ENCODE assay signal across 9 cellular contexts in the genomic region with DNA sequence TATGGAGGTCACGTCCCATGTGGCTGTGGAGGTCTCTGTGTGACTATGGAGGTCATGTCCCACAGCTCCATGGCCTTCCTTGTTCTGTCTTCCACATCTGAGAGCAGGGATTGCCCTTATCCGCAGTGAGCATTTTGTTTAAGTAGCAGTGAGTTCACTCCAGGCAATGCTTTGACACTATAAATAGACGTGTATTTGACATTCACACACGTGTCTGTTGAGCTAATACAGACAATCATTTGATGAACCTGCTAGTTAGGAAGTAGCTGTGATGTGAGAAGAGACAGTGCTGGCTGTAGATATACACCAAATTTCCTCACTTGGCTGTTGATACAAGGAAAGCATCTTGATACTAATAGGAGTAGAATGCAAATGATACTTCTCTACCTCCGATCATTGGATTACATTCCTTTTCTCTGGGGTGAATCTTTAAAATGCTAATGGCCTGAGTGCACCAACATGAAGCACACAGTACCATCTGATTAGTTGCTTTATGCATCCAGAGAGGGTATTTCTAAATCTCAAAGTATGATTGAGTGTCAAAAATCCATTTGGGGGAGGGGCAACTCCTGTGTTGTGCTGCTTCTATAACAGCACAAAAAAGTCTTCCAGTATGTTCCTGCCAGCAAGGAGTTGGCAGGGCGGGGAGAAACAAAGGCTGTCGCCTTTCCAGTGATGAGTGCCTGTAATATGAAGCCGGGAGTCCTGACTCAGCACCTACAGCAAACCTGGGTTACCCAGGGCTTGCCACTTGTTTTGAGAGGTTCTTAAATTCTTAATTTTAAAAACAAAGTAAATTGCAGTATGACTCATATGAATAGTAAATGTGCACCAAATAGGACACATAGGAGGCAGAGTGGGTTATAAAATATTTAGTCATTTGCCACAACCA. TPM values are rescaled to one million over a fixed set of nuclear protein-coding genes. Genes with fewer than 3 reads are reported as not detected.
A peak's percentile ranks its signal among the peaks of the same experiment; 100 is the strongest.
DNase-seq lines count a peak whose midpoint lies in the region; ATAC-seq and TF ChIP-seq lines count a peak whose summit lies in the region.
"Had no signal": no experiment of that assay in that cellular context is flagged by ENCODE, and none has a peak within 500 bp of the region (broad histone marks: within the 10 kb centered on the region; RNA-seq: fewer than 3 reads in every experiment).

No MANE protein-coding gene starts in this region.

- no peak; the same call in 1 of the 2 replicates for TF ChIP-seq CTCF in PC-9 (conservative IDR thresholded peaks at IDR 0.05)
- TF ChIP-seq CTCF in fibroblast of villous mesenchyme (IDR thresholded peaks at IDR 0.05; ENCODE audit: insufficient read depth, low read depth, low read length): no peak
- no peak for TF ChIP-seq CTCF in psoas muscle (IDR thresholded peaks at IDR 0.05)
- no peak for TF ChIP-seq CTCF in uterus (IDR thresholded peaks at IDR 0.05)

- H3K36me3 Mint-ChIP-seq in activated T-cell treated with anti-CD3 and anti-CD28 coated beads, Interleukin-2, amount 50 U/mL, for 4 hours (ENCODE audit: insufficient read depth): peaks cover 29% of the 10 kb centered on the region
- H3K36me3 Mint-ChIP-seq in activated T-cell treated with anti-CD3 and anti-CD28 coated beads, Interleukin-2, amount 50 U/mL, for 24 hours (ENCODE audit: low read depth): peaks cover 62% of the 10 kb centered on the region

- no peaks in the 10 kb centered on the region for H3K27me3 Mint-ChIP-seq in activated T-cell treated with anti-CD3 and anti-CD28 coated beads, Interleukin-2, amount 50 U/mL, for 4 hours (ENCODE audit: low read depth)
- no peaks in the 10 kb centered on the region for H3K27me3 Mint-ChIP-seq in activated T-cell treated with anti-CD3 and anti-CD28 coated beads, Interleukin-2, amount 50 U/mL, for 24 hours

- 18 to 24% (median 19%) methylated on average over 8 of the region's 8 CpGs for WGBS in psoas muscle, 3 donors

- no peaks in the 10 kb centered on the region for H3K9me3 Mint-ChIP-seq in activated T-cell treated with anti-CD3 and anti-CD28 coated beads, Interleukin-2, amount 50 U/mL, for 4 hours
- H3K9me3 Mint-ChIP-seq in activated T-cell treated with anti-CD3 and anti-CD28 coated beads, Interleukin-2, amount 50 U/mL, for 24 hours: no peaks in the 10 kb centered on the region

- H3K9me3 ChIP-seq in PC-9 (ENCODE audit: insufficient read depth, low read depth) (no peaks in the 10 kb centered on the region), psoas muscle (no peaks in the 10 kb centered on the region), uterus (no peaks in the 10 kb centered on the region)
- H3K9me3 ChIP-seq: neutrophil had no signal

- H3K36me3 ChIP-seq in PC-9 (ENCODE audit: low read depth) (peaks cover 34% of the 10 kb centered on the region; the same call in 1 of the 2 replicates), psoas muscle (ENCODE audit: insufficient read depth in 1 of 2, low read depth in 1 of 2) (peaks cover 0 to 35% of the 10 kb centered on the region in 2 donors), uterus (no peaks in the 10 kb centered on the region)

- H3K4me3 ChIP-seq in PC-9 (no peak overlapping the region; the same call in 1 of the 2 replicates), fibroblast of villous mesenchyme (ENCODE audit: low read depth, low read length) (no peak overlapping the region), psoas muscle (peak overlapping the region; percentile 33), uterus (no peak overlapping the region)

- no peak for DNase-seq in activated T-cell treated with anti-CD3 and anti-CD28 coated beads, Interleukin-2, amount 50 U/mL, for 4 hours
- no peak for DNase-seq in activated T-cell treated with anti-CD3 and anti-CD28 coated beads, Interleukin-2, amount 50 U/mL, for 24 hours
- DNase-seq in PC-9 (peak; percentile 73 to 89), fibroblast of villous mesenchyme (ENCODE audit: low read depth) (peak; percentile 61), psoas muscle (peak; percentile 45 to 81), uterus (no peak)
- no peak for DNase-seq in effector CD4-positive, alpha-beta T cell

- peak; percentile 31 to 36 for ATAC-seq in activated T-cell treated with anti-CD3 and anti-CD28 coated beads, Interleukin-2, amount 50 U/mL, for 4 hours
- ATAC-seq in psoas muscle (peak; percentile 87 to 92 (median 90)), GM19324 (IDR thresholded peaks at IDR 0.05; ENCODE audit: low FRiP score, unreplicated experiment) (no peak)

- POLR2A ChIA-PET in PC-9 (lab: Charles Lee; ENCODE audit: unreplicated experiment): no interaction called here

- H4K20me1 ChIP-seq in PC-9 (ENCODE audit: insufficient read depth): peaks cover 66% of the 10 kb centered on the region

- H3K27ac Mint-ChIP-seq in activated T-cell treated with anti-CD3 and anti-CD28 coated beads, Interleukin-2, amount 50 U/mL, for 24 hours: no peak overlapping the region

- H3K4me1 ChIP-seq in PC-9 (replicated peaks; ENCODE audit: insufficient read depth): peaks cover 42% of the 10 kb centered on the region
- peaks cover 80% of the 10 kb centered on the region for H3K4me1 ChIP-seq in psoas muscle
- peaks cover 0 to 11% of the 10 kb centered on the region in 2 donors for H3K4me1 ChIP-seq in uterus

- peaks cover 26% of the 10 kb centered on the region for H3K4me1 Mint-ChIP-seq in activated T-cell treated with anti-CD3 and anti-CD28 coated beads, Interleukin-2, amount 50 U/mL, for 4 hours (ENCODE audit: low read depth)
- peaks cover 17% of the 10 kb centered on the region for H3K4me1 Mint-ChIP-seq in activated T-cell treated with anti-CD3 and anti-CD28 coated beads, Interleukin-2, amount 50 U/mL, for 24 hours (ENCODE audit: low read depth)

- peaks cover 27% of the 10 kb centered on the region; the same call in 1 of the 2 replicates for H3F3A ChIP-seq in PC-9 (ENCODE audit: insufficient read depth, low read depth)

- BruUV-seq in PC-9 (replicated peaks; lab: Mats Ljungman, UMichigan): no TSS peak

- H3K27ac ChIP-seq in PC-9 (peak overlapping the region; percentile 76), psoas muscle (peak overlapping the region; percentile 77), uterus (no peak overlapping the region)
- H3K27ac ChIP-seq: neutrophil had no signal

- CTCF ChIA-PET in PC-9 (lab: Charles Lee): no interaction called here

- peaks cover 98% of the 10 kb centered on the region for H3K79me2 ChIP-seq in PC-9 (ENCODE audit: low read depth)

- no peaks in the 10 kb centered on the region for H3K27me3 ChIP-seq in PC-9 (ENCODE audit: insufficient read depth, low read depth)
- no peaks in the 10 kb centered on the region for H3K27me3 ChIP-seq in psoas muscle (ENCODE audit: insufficient read depth in 3 of 3, low read length in 2 of 3)
- no peaks in the 10 kb centered on the region for H3K27me3 ChIP-seq in uterus
- H3K27me3 ChIP-seq: neutrophil had no signal

- intact Hi-C loops in PC-9 (cut with micrococcal nuclease; ENCODE audit: unreplicated experiment): loop anchor here (5.0 kb wide), 1 partner anchor 179 kb away; no protein-coding TSS in a partner anchor
- intact Hi-C loops in psoas muscle (cut with DNase I): no loop called here
- intact Hi-C loops in uterus (cut with DNase I; ENCODE audit: low total_unique reads): no loop called here

- H3K4me2 ChIP-seq in PC-9: peak overlapping the region; percentile 58

- no peaks in the 10 kb centered on the region for H3K9me2 ChIP-seq in PC-9 (ENCODE audit: insufficient read depth)

- H3K4me3 Mint-ChIP-seq in activated T-cell treated with anti-CD3 and anti-CD28 coated beads, Interleukin-2, amount 50 U/mL, for 4 hours: no peak overlapping the region
- H3K4me3 Mint-ChIP-seq in activated T-cell treated with anti-CD3 and anti-CD28 coated beads, Interleukin-2, amount 50 U/mL, for 24 hours: no peak overlapping the region

- TF ChIP-seq POLR2A in uterus (IDR thresholded peaks at IDR 0.05): no peak

- H2AFZ ChIP-seq in PC-9: no peak overlapping the region

RNA-seq across cellular contexts. Expression of a gene that starts 7.0 kb away (rescaled TPM):
- total RNA-seq in activated T-cell treated with anti-CD3 and anti-CD28 coated beads, Interleukin-2, amount 50 U/mL, for 4 hours: 10 to 100 TPM; 85.5 to 89.8 (median 87.8) TPM
- total RNA-seq in PC-9 (2021) (90.8 and 91.0 TPM in 2 replicates), fibroblast of villous mesenchyme (114 and 132 TPM in 2 replicates), psoas muscle (100 to 1,000 TPM; 123 to 152 (median 137) TPM), uterus (100 to 1,000 TPM in 1 of 4 donors, 10 to 100 TPM in 3; 34.3 to 110 (median 66.1) TPM)
- 100 to 1,000 TPM in 1 of 3 donors, 10 to 100 TPM in 2; 75.4 to 180 (median 86.6) TPM for polyA plus RNA-seq in psoas muscle

RNA-seq across cellular contexts. Expression of a gene that starts 7.9 kb away (rescaled TPM):
- 10 to 100 TPM; 63.3 to 68.1 (median 66.9) TPM for total RNA-seq in activated T-cell treated with anti-CD3 and anti-CD28 coated beads, Interleukin-2, amount 50 U/mL, for 4 hours
- 48.3 and 71.8 TPM in 2 replicates for total RNA-seq in PC-9 (2021)
- total RNA-seq in fibroblast of villous mesenchyme: 54.8 and 83.8 TPM in 2 replicates
- total RNA-seq in psoas muscle: 10 to 100 TPM; 22.5 to 37.1 (median 26.4) TPM
- polyA plus RNA-seq in psoas muscle: 10 to 100 TPM; 19.9 to 28.2 (median 26.6) TPM
- total RNA-seq in uterus: 10 to 100 TPM; 35.9 to 75.6 (median 70.7) TPM

RNA-seq across cellular contexts. Expression of a gene that starts 58.0 kb away (rescaled TPM):
- total RNA-seq in activated T-cell treated with anti-CD3 and anti-CD28 coated beads, Interleukin-2, amount 50 U/mL, for 4 hours: not detected
- total RNA-seq in PC-9 (2021): not detected in 2 replicates
- total RNA-seq in fibroblast of villous mesenchyme: under 0.01 TPM in 1 of 2 replicates, not detected in the other
- total RNA-seq in psoas muscle: not detected
- polyA plus RNA-seq in psoas muscle: not detected
- total RNA-seq in uterus: not detected

Comparison
In these comparisons a context has a peak if more than half of its experiments do, and no peak if none do; other contexts are left out.
1. DNase-seq: peak in PC-9 (2 of 2), fibroblast of villous mesenchyme (single experiment) and psoas muscle (2 of 2); none in activated T-cell treated with anti-CD3 and anti-CD28 coated beads, Interleukin-2, amount 50 U/mL, for 4 hours (single experiment), activated T-cell treated with anti-CD3 and anti-CD28 coated beads, Interleukin-2, amount 50 U/mL, for 24 hours (single experiment), effector CD4-positive, alpha-beta T cell (single experiment) and uterus (0 of 2).
2. H3K27ac ChIP-seq: peak in PC-9 (single experiment) and psoas muscle (single experiment); none in uterus (0 of 2).